1 cellular context compared by ENCODE assay signal in the genomic region with DNA sequence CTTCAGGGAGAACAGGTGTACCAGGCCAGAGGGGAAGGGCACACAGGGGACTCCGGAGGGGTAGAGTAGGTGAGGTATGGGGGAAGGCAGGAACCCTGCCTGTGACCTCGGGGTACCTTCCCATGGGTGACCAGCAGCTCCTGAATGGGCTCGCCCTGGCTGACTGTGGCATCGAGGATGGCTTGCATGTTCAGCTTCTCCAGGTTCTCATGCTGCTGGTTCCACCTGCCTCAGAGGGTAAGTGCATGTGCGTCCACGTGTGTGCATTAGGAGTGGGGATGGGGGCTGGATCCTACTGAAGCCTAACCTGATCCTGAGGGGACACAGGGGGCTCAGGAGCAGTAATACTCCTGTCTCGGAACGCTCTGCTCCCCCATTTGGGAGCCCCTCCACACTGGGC.
TF ChIP-seq lines count a peak whose summit lies in the region.

No MANE protein-coding gene starts in this region.

TF ChIP-seq in GM23338, 12 proteins besides CTCF, POLR2A, EP300 and RAD21 (continued from another document):
- TF ChIP-seq, protein P1, sequence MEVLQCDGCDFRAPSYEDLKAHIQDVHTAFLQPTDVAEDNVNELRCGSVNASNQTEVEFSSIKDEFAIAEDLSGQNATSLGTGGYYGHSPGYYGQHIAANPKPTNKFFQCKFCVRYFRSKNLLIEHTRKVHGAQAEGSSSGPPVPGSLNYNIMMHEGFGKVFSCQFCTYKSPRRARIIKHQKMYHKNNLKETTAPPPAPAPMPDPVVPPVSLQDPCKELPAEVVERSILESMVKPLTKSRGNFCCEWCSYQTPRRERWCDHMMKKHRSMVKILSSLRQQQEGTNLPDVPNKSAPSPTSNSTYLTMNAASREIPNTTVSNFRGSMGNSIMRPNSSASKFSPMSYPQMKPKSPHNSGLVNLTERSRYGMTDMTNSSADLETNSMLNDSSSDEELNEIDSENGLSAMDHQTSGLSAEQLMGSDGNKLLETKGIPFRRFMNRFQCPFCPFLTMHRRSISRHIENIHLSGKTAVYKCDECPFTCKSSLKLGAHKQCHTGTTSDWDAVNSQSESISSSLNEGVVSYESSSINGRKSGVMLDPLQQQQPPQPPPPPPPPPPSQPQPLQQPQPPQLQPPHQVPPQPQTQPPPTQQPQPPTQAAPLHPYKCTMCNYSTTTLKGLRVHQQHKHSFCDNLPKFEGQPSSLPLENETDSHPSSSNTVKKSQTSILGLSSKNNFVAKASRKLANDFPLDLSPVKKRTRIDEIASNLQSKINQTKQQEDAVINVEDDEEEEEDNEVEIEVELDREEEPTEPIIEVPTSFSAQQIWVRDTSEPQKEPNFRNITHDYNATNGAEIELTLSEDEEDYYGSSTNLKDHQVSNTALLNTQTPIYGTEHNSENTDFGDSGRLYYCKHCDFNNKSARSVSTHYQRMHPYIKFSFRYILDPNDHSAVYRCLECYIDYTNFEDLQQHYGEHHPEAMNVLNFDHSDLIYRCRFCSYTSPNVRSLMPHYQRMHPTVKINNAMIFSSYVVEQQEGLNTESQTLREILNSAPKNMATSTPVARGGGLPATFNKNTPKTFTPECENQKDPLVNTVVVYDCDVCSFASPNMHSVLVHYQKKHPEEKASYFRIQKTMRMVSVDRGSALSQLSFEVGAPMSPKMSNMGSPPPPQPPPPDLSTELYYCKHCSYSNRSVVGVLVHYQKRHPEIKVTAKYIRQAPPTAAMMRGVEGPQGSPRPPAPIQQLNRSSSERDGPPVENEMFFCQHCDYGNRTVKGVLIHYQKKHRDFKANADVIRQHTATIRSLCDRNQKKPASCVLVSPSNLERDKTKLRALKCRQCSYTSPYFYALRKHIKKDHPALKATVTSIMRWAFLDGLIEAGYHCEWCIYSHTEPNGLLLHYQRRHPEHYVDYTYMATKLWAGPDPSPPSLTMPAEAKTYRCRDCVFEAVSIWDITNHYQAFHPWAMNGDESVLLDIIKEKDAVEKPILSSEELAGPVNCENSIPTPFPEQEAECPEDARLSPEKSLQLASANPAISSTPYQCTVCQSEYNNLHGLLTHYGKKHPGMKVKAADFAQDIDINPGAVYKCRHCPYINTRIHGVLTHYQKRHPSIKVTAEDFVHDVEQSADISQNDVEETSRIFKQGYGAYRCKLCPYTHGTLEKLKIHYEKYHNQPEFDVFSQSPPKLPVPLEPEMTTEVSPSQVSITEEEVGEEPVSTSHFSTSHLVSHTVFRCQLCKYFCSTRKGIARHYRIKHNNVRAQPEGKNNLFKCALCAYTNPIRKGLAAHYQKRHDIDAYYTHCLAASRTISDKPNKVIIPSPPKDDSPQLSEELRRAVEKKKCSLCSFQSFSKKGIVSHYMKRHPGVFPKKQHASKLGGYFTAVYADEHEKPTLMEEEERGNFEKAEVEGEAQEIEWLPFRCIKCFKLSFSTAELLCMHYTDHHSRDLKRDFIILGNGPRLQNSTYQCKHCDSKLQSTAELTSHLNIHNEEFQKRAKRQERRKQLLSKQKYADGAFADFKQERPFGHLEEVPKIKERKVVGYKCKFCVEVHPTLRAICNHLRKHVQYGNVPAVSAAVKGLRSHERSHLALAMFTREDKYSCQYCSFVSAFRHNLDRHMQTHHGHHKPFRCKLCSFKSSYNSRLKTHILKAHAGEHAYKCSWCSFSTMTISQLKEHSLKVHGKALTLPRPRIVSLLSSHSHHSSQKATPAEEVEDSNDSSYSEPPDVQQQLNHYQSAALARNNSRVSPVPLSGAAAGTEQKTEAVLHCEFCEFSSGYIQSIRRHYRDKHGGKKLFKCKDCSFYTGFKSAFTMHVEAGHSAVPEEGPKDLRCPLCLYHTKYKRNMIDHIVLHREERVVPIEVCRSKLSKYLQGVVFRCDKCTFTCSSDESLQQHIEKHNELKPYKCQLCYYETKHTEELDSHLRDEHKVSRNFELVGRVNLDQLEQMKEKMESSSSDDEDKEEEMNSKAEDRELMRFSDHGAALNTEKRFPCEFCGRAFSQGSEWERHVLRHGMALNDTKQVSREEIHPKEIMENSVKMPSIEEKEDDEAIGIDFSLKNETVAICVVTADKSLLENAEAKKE (CRISPR knock-in tag; IDR thresholded peaks at IDR 0.05) = no peak
- TF ChIP-seq EZH2phosphoT487 (IDR thresholded peaks at IDR 0.05; ENCODE audit: unreplicated experiment) (no peak), ZNF114 (CRISPR knock-in tag; IDR thresholded peaks at IDR 0.05) (no peak), ZNF331 (CRISPR knock-in tag; IDR thresholded peaks at IDR 0.05; ENCODE audit: low read depth) (no peak)
- TF ChIP-seq, protein P2, sequence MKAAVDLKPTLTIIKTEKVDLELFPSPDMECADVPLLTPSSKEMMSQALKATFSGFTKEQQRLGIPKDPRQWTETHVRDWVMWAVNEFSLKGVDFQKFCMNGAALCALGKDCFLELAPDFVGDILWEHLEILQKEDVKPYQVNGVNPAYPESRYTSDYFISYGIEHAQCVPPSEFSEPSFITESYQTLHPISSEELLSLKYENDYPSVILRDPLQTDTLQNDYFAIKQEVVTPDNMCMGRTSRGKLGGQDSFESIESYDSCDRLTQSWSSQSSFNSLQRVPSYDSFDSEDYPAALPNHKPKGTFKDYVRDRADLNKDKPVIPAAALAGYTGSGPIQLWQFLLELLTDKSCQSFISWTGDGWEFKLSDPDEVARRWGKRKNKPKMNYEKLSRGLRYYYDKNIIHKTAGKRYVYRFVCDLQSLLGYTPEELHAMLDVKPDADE (IDR thresholded peaks at IDR 0.05) = no peak
